ENCODE assay signal across 8 cellular contexts in genomic region chr4:173257732-173258717, GRCh38.
DNase-seq lines count a peak whose midpoint lies in the region; ATAC-seq and TF ChIP-seq lines count a peak whose summit lies in the region.

No MANE protein-coding gene starts in this region.

- intact Hi-C loops in Right ventricle myocardium inferior (cut with DNase I) (loop anchor here (1.0 to 5.0 kb wide), 3 partner anchors 91 to 245 kb away; partner anchors contain the start of gene GALNT7), cardiac septum (cut with DNase I) (loop anchor here (1.0 to 2.0 kb wide), 2 partner anchors 233 to 245 kb away; no protein-coding TSS in a partner anchor)

- in situ Hi-C loops in brain microvascular endothelial cell (cut with HindIII; ENCODE audit: low pct_ligation_motif_present, low sequenced_read_pairs), result loop anchor here (25.0 kb wide), 1 partner anchor 246 kb away; no protein-coding TSS in a partner anchor

- H3K4me3 ChIP-seq in brain microvascular endothelial cell (ENCODE audit: low read depth, low read length), result no peak overlapping the region

- H3K27ac ChIP-seq in brain microvascular endothelial cell, result no peak overlapping the region

- ATAC-seq in Right ventricle myocardium inferior, result peak; percentile 92
- ATAC-seq in HG02623 (IDR thresholded peaks at IDR 0.05; ENCODE audit: unreplicated experiment), result peak; percentile 87

- no peaks in the 10 kb centered on the region for H3K36me3 ChIP-seq in brain microvascular endothelial cell (replicated peaks)

- TF ChIP-seq CTCF in brain microvascular endothelial cell (IDR thresholded peaks at IDR 0.05; ENCODE audit: low read depth, low read length, missing control alignments), result peak; percentile 90

- DNase-seq in Right ventricle myocardium inferior (ENCODE audit: missing footprints), result no peak
- no peak for DNase-seq in cardiac septum (ENCODE audit: low spot score)
- peak; percentile 39 for DNase-seq in NCI-H1105 (lab: John Stamatoyannopoulos, UW)
- DNase-seq in UCSD-AML1 (lab: John Stamatoyannopoulos, UW; ENCODE audit: unreplicated experiment), result peak; percentile 49
- peak; percentile 65 for DNase-seq in brain microvascular endothelial cell
- peak; percentile 75 for DNase-seq in iris pigment epithelial cell (ENCODE audit: low read depth)
- DNase-seq in stimulated activated CD4-positive, alpha-beta T cell treated with anti-CD3 and anti-CD28 coated beads, Interleukin-2, amount 100 ng/mL, for 24 hours, result peak; percentile 50 to 55

- no peaks in the 10 kb centered on the region for H3K27me3 ChIP-seq in brain microvascular endothelial cell (replicated peaks)

Comparison
In these comparisons a context has a peak if more than half of its experiments do, and no peak if none do; other contexts are left out.
1. DNase-seq: peak in NCI-H1105 (single experiment), UCSD-AML1 (single experiment), brain microvascular endothelial cell (single experiment), iris pigment epithelial cell (single experiment) and stimulated activated CD4-positive, alpha-beta T cell treated with anti-CD3 and anti-CD28 coated beads, Interleukin-2, amount 100 ng/mL, for 24 hours (2 of 2); none in Right ventricle myocardium inferior (single experiment) and cardiac septum (single experiment).